23 cellular contexts compared by ENCODE assay signal in genomic region chr12:89781161-89781560, GRCh38.
"Had no signal": no experiment of that assay in that cellular context is flagged by ENCODE, and none has a peak within 500 bp of the region (broad histone marks: within the 10 kb centered on the region; RNA-seq: fewer than 3 reads in every experiment).

No MANE protein-coding gene starts in this region.

- H3K27ac ChIP-seq: ascending aorta, coronary artery, prostate gland, right atrium auricular region, thyroid gland, vagina had no signal

- DNase-seq: activated CD8-positive, alpha-beta T cell treated with anti-CD3 and anti-CD28 coated beads for 36 hours; activated naive CD4-positive, alpha-beta T cell treated with anti-CD3 and anti-CD28 coated beads, Interleukin-2, amount 10 ng/mL, durations not matched to agents 7 days and 5 days; activated naive CD8-positive, alpha-beta T cell treated with anti-CD3 and anti-CD28 coated beads, Interleukin-2, amount 50 U/mL, for 24 hours; activated T-cell treated with anti-CD3 and anti-CD28 coated beads, Interleukin-2, amount 50 U/mL, for 24 hours; erythroblast; foreskin melanocyte; glutamatergic neuron; hippocampal formation; left colon; stimulated activated CD4-positive, alpha-beta T cell treated with anti-CD3 and anti-CD28 coated beads, Interleukin-12 subunit alpha, Interleukin-12 subunit beta, amount 100 ng/mL, for 4 hours; stimulated activated CD4-positive, alpha-beta T cell treated with anti-CD3 and anti-CD28 coated beads, Interleukin-1b, Interleukin-23, amount 100 ng/mL, for 48 hours; stimulated activated CD8-positive, alpha-beta memory T cell treated with anti-CD3 and anti-CD28 coated beads, Interleukin-4, amount 100 ng/mL, for 48 hours; stimulated activated naive CD4-positive, alpha-beta T cell; T1000; thyroid gland had no signal

- FAIRE-seq: endometrium, islet of Langerhans had no signal

- ATAC-seq: activated CD8-positive, alpha-beta T cell treated with anti-CD3 and anti-CD28 coated beads for 36 hours; activated naive CD8-positive, alpha-beta T cell treated with anti-CD3 and anti-CD28 coated beads, Interleukin-2, amount 50 U/mL, for 24 hours; left colon had no signal

- H3K4me3 ChIP-seq: ascending aorta, coronary artery, lung, prostate gland, right atrium auricular region, thyroid gland, vagina had no signal

- H3K36me3 ChIP-seq: ascending aorta, prostate gland, right atrium auricular region, thyroid gland, vagina had no signal

- H3K27me3 ChIP-seq: ascending aorta, right atrium auricular region, thyroid gland, vagina had no signal

- H3K4me1 ChIP-seq: ascending aorta, prostate gland, thyroid gland had no signal

- H3K9me3 ChIP-seq: prostate gland, thyroid gland had no signal
